Comparison of ENCODE assay signal across 17 cellular contexts in genomic region chr1:214573386-214574358, GRCh38. TPM values are rescaled to one million over a fixed set of nuclear protein-coding genes. Genes with fewer than 3 reads are reported as not detected.
DNase-seq lines count a peak whose midpoint lies in the region; ATAC-seq and TF ChIP-seq lines count a peak whose summit lies in the region.
"Had no signal": no experiment of that assay in that cellular context is flagged by ENCODE, and none has a peak within 500 bp of the region (broad histone marks: within the 10 kb centered on the region; RNA-seq: fewer than 3 reads in every experiment).

No MANE protein-coding gene starts in this region.

- peaks cover 10% of the 10 kb centered on the region for H3K27me3 Mint-ChIP-seq in activated T-helper 17 cell treated with anti-CD3 and anti-CD28 coated beads, Interleukin-2, amount 50 U/mL, for 72 hours

- H3K4me2 ChIP-seq in osteoblast (ENCODE audit: insufficient read depth, low read length) (no peak overlapping the region), OCI-LY7 (ENCODE audit: low read length) (no peak overlapping the region)

- no peak overlapping the region for H3K4me3 Mint-ChIP-seq in activated T-helper 17 cell treated with anti-CD3 and anti-CD28 coated beads, Interleukin-2, amount 50 U/mL, for 72 hours
- H3K4me3 Mint-ChIP-seq: activated CD4-positive, alpha-beta memory T cell treated with anti-CD3 and anti-CD28 coated beads, Interleukin-2, amount 10 ng/mL, durations not matched to agents 7 days and 5 days; nephron progenitor cell had no signal

- H3K9me3 ChIP-seq in osteoblast (ENCODE audit: low read depth, low read length) (peaks cover 2% of the 10 kb centered on the region), OCI-LY7 (ENCODE audit: low read length) (no peaks in the 10 kb centered on the region)

- peaks cover 4% of the 10 kb centered on the region for H3K4me1 Mint-ChIP-seq in activated T-helper 17 cell treated with anti-CD3 and anti-CD28 coated beads, Interleukin-2, amount 50 U/mL, for 72 hours
- H3K4me1 Mint-ChIP-seq: activated CD4-positive, alpha-beta memory T cell treated with anti-CD3 and anti-CD28 coated beads, Interleukin-2, amount 10 ng/mL, durations not matched to agents 7 days and 5 days had no signal

- H3K27ac ChIP-seq in osteoblast (ENCODE audit: low read depth, low read length) (no peak overlapping the region), OCI-LY7 (ENCODE audit: low read depth, low read length, poor library complexity, severe bottlenecking) (no peak overlapping the region)
- H3K27ac ChIP-seq: heart right ventricle had no signal

- H3K36me3 ChIP-seq in osteoblast (ENCODE audit: insufficient read depth, low read length) (no peaks in the 10 kb centered on the region), OCI-LY7 (ENCODE audit: insufficient read depth, low read length) (no peaks in the 10 kb centered on the region)
- H3K36me3 ChIP-seq: heart right ventricle had no signal

- CTCF ChIA-PET in OCI-LY7 (lab: Charles Lee; ENCODE audit: unreplicated experiment) = interaction anchor here (0.8 kb wide), 1 partner anchor 359 kb away, joined by 6 read pairs; no protein-coding TSS in a partner anchor

- TF ChIP-seq CTCF in fibroblast of mammary gland (conservative IDR thresholded peaks at IDR 0.05; ENCODE audit: control insufficient read depth, insufficient read depth, low read depth, low read length) (no peak), osteoblast (IDR thresholded peaks at IDR 0.05; ENCODE audit: extremely low read depth, low read depth, low read length) (no peak), OCI-LY7 (conservative IDR thresholded peaks at IDR 0.05; ENCODE audit: low read length) (no peak)

- no peaks in the 10 kb centered on the region for H3K27me3 ChIP-seq in osteoblast (ENCODE audit: insufficient read depth, low read length)
- H3K27me3 ChIP-seq: heart right ventricle had no signal

- peaks cover 9% of the 10 kb centered on the region for H3K9me3 Mint-ChIP-seq in activated T-helper 17 cell treated with anti-CD3 and anti-CD28 coated beads, Interleukin-2, amount 50 U/mL, for 72 hours

- no peaks in the 10 kb centered on the region for H3K36me3 Mint-ChIP-seq in activated T-helper 17 cell treated with anti-CD3 and anti-CD28 coated beads, Interleukin-2, amount 50 U/mL, for 72 hours (ENCODE audit: low read depth)

- POLR2A ChIA-PET in OCI-LY7 (lab: Charles Lee) = no interaction called here

- no peak for ATAC-seq in HG03280 (IDR thresholded peaks at IDR 0.05; ENCODE audit: unreplicated experiment)
- no peak for ATAC-seq in activated T-helper 17 cell treated with anti-CD3 and anti-CD28 coated beads, Interleukin-2, amount 50 U/mL, for 72 hours (replicated peaks)
- ATAC-seq: heart right ventricle, K562, left ventricle myocardium superior had no signal

- H3K79me2 ChIP-seq in osteoblast (ENCODE audit: insufficient read depth, low read length) = no peaks in the 10 kb centered on the region
- H3K79me2 ChIP-seq in OCI-LY7 (ENCODE audit: insufficient read depth, low read depth, low read length) = no peaks in the 10 kb centered on the region

- DNase-seq in COLO829 (ENCODE audit: low spot score) = peak; percentile 20
- DNase-seq in RPMI7951 (ENCODE audit: low read depth) = peak; percentile 66
- peak; percentile 50 for DNase-seq in fibroblast of mammary gland (ENCODE audit: low read depth)
- no peak for DNase-seq in osteoblast (ENCODE audit: insufficient read length, low spot score, missing footprints)
- no peak for DNase-seq in head of caudate nucleus
- no peak for DNase-seq in OCI-LY7 (ENCODE audit: low spot score)
- DNase-seq: activated CD4-positive, alpha-beta memory T cell treated with anti-CD3 and anti-CD28 coated beads, Interleukin-2, amount 10 ng/mL, durations not matched to agents 7 days and 5 days; activated effector memory CD4-positive, alpha-beta T cell treated with anti-CD3 and anti-CD28 coated beads, Interleukin-2, amount 50 U/mL, for 16 hours; heart right ventricle; left ventricle myocardium superior; NCI-H146; NCI-H524; nephron progenitor cell; SIG-M5 had no signal

- no peaks in the 10 kb centered on the region for H4K20me1 ChIP-seq in osteoblast (ENCODE audit: insufficient read depth, low read length)
- no peaks in the 10 kb centered on the region for H4K20me1 ChIP-seq in OCI-LY7 (ENCODE audit: insufficient read depth, low read length)

- no peak overlapping the region for H3K27ac Mint-ChIP-seq in activated T-helper 17 cell treated with anti-CD3 and anti-CD28 coated beads, Interleukin-2, amount 50 U/mL, for 72 hours
- H3K27ac Mint-ChIP-seq: activated CD4-positive, alpha-beta memory T cell treated with anti-CD3 and anti-CD28 coated beads, Interleukin-2, amount 10 ng/mL, durations not matched to agents 7 days and 5 days had no signal

- intact Hi-C loops in head of caudate nucleus (cut with DNase I) (no loop called here), OCI-LY7 (cut with micrococcal nuclease; ENCODE audit: unreplicated experiment) (no loop called here)

- H3K9me2 ChIP-seq in OCI-LY7 (ENCODE audit: insufficient read depth, low read length) = no peaks in the 10 kb centered on the region

- H2AFZ ChIP-seq in osteoblast (ENCODE audit: low read length) (peak overlapping the region; percentile 17), OCI-LY7 (ENCODE audit: low read length) (no peak overlapping the region)

- no TSS peak for BruUV-seq in OCI-LY7 (replicated peaks; lab: Mats Ljungman, UMichigan)

- H3K4me1 ChIP-seq in osteoblast (ENCODE audit: insufficient read depth, low read length) (peaks cover 29% of the 10 kb centered on the region), OCI-LY7 (ENCODE audit: insufficient read depth, low read length, poor library complexity, severe bottlenecking) (no peaks in the 10 kb centered on the region)
- H3K4me1 ChIP-seq: heart right ventricle had no signal

- H3K4me3 ChIP-seq in fibroblast of mammary gland (ENCODE audit: control insufficient read depth, low read depth, low read length) (no peak overlapping the region), osteoblast (ENCODE audit: insufficient read depth, low read length) (no peak overlapping the region), OCI-LY7 (ENCODE audit: low read depth, low read length, poor library complexity, severe bottlenecking) (no peak overlapping the region)
- H3K4me3 ChIP-seq: heart right ventricle, K562 had no signal

RNA-seq across cellular contexts. Expression of gene PTPN14, which starts 22.3 kb away (rescaled TPM):
- 29.0 and 31.8 TPM in 2 replicates for total RNA-seq in RPMI7951 (2014; rRNA removed; shearing (Covaris generic))
- total RNA-seq in osteoblast = 122 and 131 TPM in 2 replicates
- total RNA-seq in activated T-helper 17 cell treated with anti-CD3 and anti-CD28 coated beads, Interleukin-2, amount 50 U/mL, for 72 hours = under 1 TPM; 0.66 to 0.89 TPM
- not detected in 2 replicates for total RNA-seq in OCI-LY7 (2014; rRNA removed; shearing (Covaris generic))
- not detected in 2 replicates for total RNA-seq in OCI-LY7 (2022)

RNA-seq across cellular contexts. Expression of gene CENPF, which starts 29.3 kb away (rescaled TPM):
- 123 and 129 TPM in 2 replicates for total RNA-seq in RPMI7951 (2014; rRNA removed; shearing (Covaris generic))
- total RNA-seq in osteoblast (8.3 and 8.5 TPM in 2 replicates), OCI-LY7 (2022) (173 and 195 TPM in 2 replicates)
- 10 to 100 TPM; 69.7 to 79.4 TPM for total RNA-seq in activated T-helper 17 cell treated with anti-CD3 and anti-CD28 coated beads, Interleukin-2, amount 50 U/mL, for 72 hours
- total RNA-seq in OCI-LY7 (2014; rRNA removed; shearing (Covaris generic)) = 110 and 161 TPM in 2 replicates

Comparison
In these comparisons a context has a peak if more than half of its experiments do, and no peak if none do; other contexts are left out.
1. DNase-seq: peak in COLO829 (single experiment), RPMI7951 (single experiment) and fibroblast of mammary gland (single experiment); none in osteoblast (single experiment), head of caudate nucleus (0 of 42) and OCI-LY7 (single experiment).
2. RNA of gene PTPN14, which starts 22.3 kb away (total RNA-seq): 122 to 131 TPM in osteoblast and 29.0 to 31.8 TPM in RPMI7951; 0.66 to 0.89 TPM in activated T-helper 17 cell treated with anti-CD3 and anti-CD28 coated beads, Interleukin-2, amount 50 U/mL, for 72 hours and not detected in OCI-LY7; every median in the first group is over 10 times any median in the second.